Comparison of ENCODE assay signal across 11 cellular contexts in genomic region chr22:33747576-33748180, GRCh38.
DNase-seq lines count a peak whose midpoint lies in the region; ATAC-seq and TF ChIP-seq lines count a peak whose summit lies in the region.
"Had no signal": no experiment of that assay in that cellular context is flagged by ENCODE, and none has a peak within 500 bp of the region (broad histone marks: within the 10 kb centered on the region; RNA-seq: fewer than 3 reads in every experiment).

No MANE protein-coding gene starts in this region.

- POLR2A ChIA-PET in CD4-positive, alpha-beta memory T cell (lab: Charles Lee; ENCODE audit: partially characterized antibody), result no interaction called here

- peak in 1 of 12 donors; percentile 12 for TF ChIP-seq CTCF in heart left ventricle (IDR thresholded peaks at IDR 0.05)
- TF ChIP-seq CTCF in testis (IDR thresholded peaks at IDR 0.05), result no peak

- no peak overlapping the region for H3K4me3 ChIP-seq in heart left ventricle
- H3K4me3 ChIP-seq in testis, result no peak overlapping the region
- no peak overlapping the region for H3K4me3 ChIP-seq in CD4-positive, alpha-beta memory T cell (ENCODE audit: low read length in 2 of 2)

- no peak overlapping the region for H3K27ac Mint-ChIP-seq in CD4-positive, alpha-beta memory T cell
- H3K27ac Mint-ChIP-seq: activated naive CD8-positive, alpha-beta T cell had no signal

- H3K36me3 Mint-ChIP-seq in CD4-positive, alpha-beta memory T cell, result peaks cover 0 to 4% of the 10 kb centered on the region in 2 donors

- no peaks in the 10 kb centered on the region for H3K27me3 Mint-ChIP-seq in CD4-positive, alpha-beta memory T cell

- H3K27ac ChIP-seq in heart left ventricle, result no peak overlapping the region
- no peak overlapping the region for H3K27ac ChIP-seq in testis
- H3K27ac ChIP-seq in CD4-positive, alpha-beta memory T cell (ENCODE audit: low read depth, low read length), result no peak overlapping the region
- H3K27ac ChIP-seq: parathyroid adenoma had no signal

- H3K4me1 ChIP-seq in heart left ventricle (peaks cover 0 to 33% (median 8%) of the 10 kb centered on the region in 12 donors), testis (no peaks in the 10 kb centered on the region)
- no peaks in the 10 kb centered on the region for H3K4me1 ChIP-seq in CD4-positive, alpha-beta memory T cell (ENCODE audit: insufficient read depth, low read length)
- H3K4me1 ChIP-seq: parathyroid adenoma had no signal

- H3K4me1 Mint-ChIP-seq in CD4-positive, alpha-beta memory T cell, result no peaks in the 10 kb centered on the region

- in situ Hi-C loops in SK-MEL-5 (cut with HindIII; ENCODE audit: low pct_unique_long_range_greater_than_20kb, low sequenced_read_pairs), result no loop called here

- CTCF ChIA-PET in CD4-positive, alpha-beta memory T cell (lab: Charles Lee; ENCODE audit: partially characterized antibody), result no interaction called here

- no peaks in the 10 kb centered on the region for H3K27me3 ChIP-seq in heart left ventricle
- no peaks in the 10 kb centered on the region for H3K27me3 ChIP-seq in testis
- no peaks in the 10 kb centered on the region for H3K27me3 ChIP-seq in CD4-positive, alpha-beta memory T cell (ENCODE audit: insufficient read depth, low read length)

- TF ChIP-seq POLR2A in heart left ventricle (IDR thresholded peaks at IDR 0.05) (no peak), testis (IDR thresholded peaks at IDR 0.05) (no peak)

- no peaks in the 10 kb centered on the region for H3K9me3 ChIP-seq in heart left ventricle
- H3K9me3 ChIP-seq in testis, result no peaks in the 10 kb centered on the region
- no peaks in the 10 kb centered on the region for H3K9me3 ChIP-seq in CD4-positive, alpha-beta memory T cell (ENCODE audit: control insufficient read depth in 1 of 2, low read length in 2 of 2)

- peaks cover 0 to 21% (median 7%) of the 10 kb centered on the region in 8 donors for H3K9me3 Mint-ChIP-seq in CD4-positive, alpha-beta memory T cell

- H3K4me3 Mint-ChIP-seq in CD4-positive, alpha-beta memory T cell, result no peak overlapping the region
- H3K4me3 Mint-ChIP-seq: activated naive CD8-positive, alpha-beta T cell had no signal

- peak in 2 of 5 donors; percentile 27 to 47 for DNase-seq in heart left ventricle
- DNase-seq in Right ventricle myocardium inferior (ENCODE audit: missing footprints), result no peak
- peak; percentile 87 for DNase-seq in NCI-H2029 (lab: John Stamatoyannopoulos, UW)
- DNase-seq in SK-MEL-5 (ENCODE audit: low read depth, low spot score), result peak; percentile 33
- DNase-seq in testis, result peak; percentile 15
- no peak for DNase-seq in CD4-positive, alpha-beta memory T cell
- no peak for DNase-seq in activated effector memory CD4-positive, alpha-beta T cell treated with anti-CD3 and anti-CD28 coated beads, Interleukin-2, amount 50 U/mL, for 16 hours
- DNase-seq: NCI-H1048 had no signal

- intact Hi-C loops in heart left ventricle (cut with DNase I) (loop anchor here in 2 of 10 donors (10.0 kb wide), 3 partner anchors 177 to 443 kb away; partner anchors contain the start of gene LARGE1 (in 1 of the 2)), Right ventricle myocardium inferior (cut with DNase I) (no loop called here), testis (cut with DNase I; ENCODE audit: low total_unique reads) (no loop called here)
- intact Hi-C loops in CD4-positive, alpha-beta memory T cell (cut with micrococcal nuclease), result no loop called here

- WGBS in heart left ventricle, 4 donors, result 85 to 94% (median 88%) methylated on average over 4 of the region's 4 CpGs
- 88 to 90% methylated on average over 4 of the region's 4 CpGs for WGBS in testis, 2 donors

- ATAC-seq in heart left ventricle (peak in 3 of 4 donors; percentile 11 to 37 (median 21)), Right ventricle myocardium inferior (no peak), GM21825 (IDR thresholded peaks at IDR 0.05; ENCODE audit: unreplicated experiment) (no peak)

- peaks cover 0 to under 1% (median 0%) of the 10 kb centered on the region in 9 donors for H3K36me3 ChIP-seq in heart left ventricle
- no peaks in the 10 kb centered on the region for H3K36me3 ChIP-seq in testis (ENCODE audit: low read depth, missing control alignments)
- H3K36me3 ChIP-seq in CD4-positive, alpha-beta memory T cell (ENCODE audit: insufficient read depth, low read length), result no peaks in the 10 kb centered on the region

Comparison
In these comparisons a context has a peak if more than half of its experiments do, and no peak if none do; other contexts are left out.
1. ATAC-seq: peak in heart left ventricle (3 of 4); none in Right ventricle myocardium inferior (single experiment) and GM21825 (single experiment).
2. DNase-seq: peak in NCI-H2029 (single experiment), SK-MEL-5 (single experiment) and testis (single experiment); none in Right ventricle myocardium inferior (single experiment), CD4-positive, alpha-beta memory T cell (0 of 5) and activated effector memory CD4-positive, alpha-beta T cell treated with anti-CD3 and anti-CD28 coated beads, Interleukin-2, amount 50 U/mL, for 16 hours (single experiment).